1 cellular context compared by ENCODE assay signal in genomic region chr17:41739661-41740352, GRCh38.
TF ChIP-seq lines count a peak whose summit lies in the region.

No MANE protein-coding gene starts in this region.

TF ChIP-seq in HCT116, 20 proteins besides CTCF, POLR2A, EP300 and RAD21 (continued from another document):
- no peak for TF ChIP-seq EZH2phosphoT487 (IDR thresholded peaks at IDR 0.05; ENCODE audit: borderline replicate concordance)
- TF ChIP-seq YY1 (IDR thresholded peaks at IDR 0.05; ENCODE audit: extremely low read depth, insufficient replicate concordance, low read depth, low read length): no peak
- no peak for TF ChIP-seq ATF3 (IDR thresholded peaks at IDR 0.05)
- TF ChIP-seq SIN3A (IDR thresholded peaks at IDR 0.05; ENCODE audit: low read depth): no peak
- no peak for TF ChIP-seq MAX (IDR thresholded peaks at IDR 0.05)
- no peak for TF ChIP-seq SP1 (IDR thresholded peaks at IDR 0.05; ENCODE audit: low read depth)
- no peak for TF ChIP-seq REST (IDR thresholded peaks at IDR 0.05; ENCODE audit: low read depth)
- no peak for TF ChIP-seq EZH2 (IDR thresholded peaks at IDR 0.05)
- TF ChIP-seq ELF1 (IDR thresholded peaks at IDR 0.05; ENCODE audit: borderline replicate concordance, low read depth): no peak
- TF ChIP-seq CEBPB (IDR thresholded peaks at IDR 0.05; ENCODE audit: low read depth): no peak
- TF ChIP-seq JUND (IDR thresholded peaks at IDR 0.05): no peak; the same call in 1 of the 2 replicates
